ENCODE assay signal across 8 cellular contexts in the genomic region with DNA sequence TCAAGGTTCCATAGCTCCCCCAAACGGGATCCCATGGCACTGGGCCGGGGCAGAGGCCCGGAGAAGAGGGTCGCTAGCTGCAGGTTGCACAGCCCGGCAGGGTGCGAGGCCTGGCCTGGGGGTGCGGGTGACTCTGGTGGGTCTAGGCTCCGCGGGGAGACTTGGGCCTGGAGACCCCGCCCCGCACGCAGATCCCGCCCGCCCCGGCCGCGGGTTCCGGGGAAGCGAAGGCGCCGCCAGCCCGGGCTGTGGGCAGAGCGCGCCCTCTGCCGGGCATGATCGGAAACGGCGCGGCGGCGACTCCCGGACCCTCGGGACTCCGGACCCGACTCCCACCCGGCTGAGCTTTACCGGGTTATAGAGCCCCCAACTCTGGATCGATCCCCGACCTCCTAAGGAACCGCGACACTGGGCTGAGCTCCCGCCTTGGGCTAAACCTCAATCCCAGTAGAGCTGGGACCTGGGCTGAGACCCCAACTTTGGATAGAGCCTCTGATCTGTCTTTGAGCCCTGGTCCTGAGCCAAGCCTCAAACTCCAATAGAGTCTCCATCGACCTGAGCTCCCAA. TPM values are rescaled to one million over a fixed set of nuclear protein-coding genes. Genes with fewer than 3 reads are reported as not detected.
DNase-seq lines count a peak whose midpoint lies in the region; ATAC-seq and TF ChIP-seq lines count a peak whose summit lies in the region.

No MANE protein-coding gene starts in this region.

- no peaks in the 10 kb centered on the region for H3K36me3 Mint-ChIP-seq in endothelial cell (ENCODE audit: low read depth, unreplicated experiment)

- H3K4me3 ChIP-seq in mononuclear cell (ENCODE audit: low read length), result peak overlapping the region; percentile 30

- peaks cover 20% of the 10 kb centered on the region for H3K4me1 Mint-ChIP-seq in endothelial cell (ENCODE audit: unreplicated experiment)

- H3K4me1 ChIP-seq in mononuclear cell (ENCODE audit: insufficient read depth, low read length), result peaks cover 73% of the 10 kb centered on the region

- H3K4me3 Mint-ChIP-seq in endothelial cell (ENCODE audit: unreplicated experiment), result no peak overlapping the region

- H3K9me3 Mint-ChIP-seq in endothelial cell (ENCODE audit: unreplicated experiment), result no peaks in the 10 kb centered on the region

- ATAC-seq in HG02884 (IDR thresholded peaks at IDR 0.05; ENCODE audit: unreplicated experiment), result no peak

- DNase-seq in NCI-H82 (lab: John Stamatoyannopoulos, UW) (peak; percentile 71), NCI-H82 treated with DMSO at 0.1 percent for 48 hours (lab: John Stamatoyannopoulos, UW; ENCODE audit: unreplicated experiment) (no peak), NCI-H510A treated with DMSO at 0.1 percent for 48 hours (lab: John Stamatoyannopoulos, UW) (peak; percentile 54), endothelial cell (ENCODE audit: low spot score) (peak; percentile 93)
- peak; percentile 56 to 81 (median 75) for DNase-seq in activated CD8-positive, alpha-beta memory T cell treated with anti-CD3 and anti-CD28 coated beads for 48 hours (ENCODE audit: low read depth in 2 of 3, low spot score in 2 of 3)
- peak; percentile 46 to 56 for DNase-seq in stimulated activated CD8-positive, alpha-beta memory T cell treated with anti-CD3 and anti-CD28 coated beads, Interleukin-4, amount 100 ng/mL, for 1 hour (ENCODE audit: low read depth in 2 of 2, low spot score in 1 of 2)

- no peaks in the 10 kb centered on the region for H3K27me3 ChIP-seq in mononuclear cell (ENCODE audit: insufficient read depth, low read length)

- H3K27me3 Mint-ChIP-seq in endothelial cell (ENCODE audit: unreplicated experiment), result peaks cover 14% of the 10 kb centered on the region

- TF ChIP-seq CTCF in endothelial cell (IDR thresholded peaks at IDR 0.05; ENCODE audit: unreplicated experiment), result peak; percentile 93

- no peaks in the 10 kb centered on the region for H3K9me3 ChIP-seq in mononuclear cell (ENCODE audit: low read depth, low read length)

- H3K27ac Mint-ChIP-seq in endothelial cell (ENCODE audit: unreplicated experiment), result no peak overlapping the region

RNA-seq across cellular contexts. Expression of gene TNFAIP8L1, which starts 3.1 kb away (rescaled TPM):
- total RNA-seq in endothelial cell (ENCODE audit: unreplicated experiment) (60.1 TPM), mononuclear cell (5.5 TPM)

RNA-seq across cellular contexts. Expression of gene MYDGF, which starts 33.9 kb away (rescaled TPM):
- total RNA-seq in endothelial cell (ENCODE audit: unreplicated experiment) (112 TPM), mononuclear cell (40.8 TPM)
